ENCODE assay signal across 8 cellular contexts in the genomic region with DNA sequence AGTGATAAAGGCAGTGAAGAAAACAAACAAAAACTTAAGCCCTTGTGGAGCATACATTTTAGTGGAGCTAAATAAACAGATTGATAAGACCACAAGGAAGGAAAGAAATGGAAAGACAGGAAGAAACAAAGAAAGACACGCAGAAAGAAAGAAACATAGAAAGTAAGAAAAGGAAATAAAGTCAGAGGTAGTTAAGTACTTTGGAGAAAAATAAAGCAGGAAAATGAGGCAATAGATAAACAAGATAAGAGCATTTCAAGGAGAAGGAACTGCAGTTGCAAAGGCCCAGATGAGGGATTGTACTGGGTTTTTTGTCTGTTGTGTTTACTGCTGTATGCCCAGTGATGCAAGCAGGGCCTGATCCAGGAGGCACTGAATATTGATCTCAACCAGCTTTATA. TPM values are rescaled to one million over a fixed set of nuclear protein-coding genes. Genes with fewer than 3 reads are reported as not detected.
DNase-seq lines count a peak whose midpoint lies in the region; ATAC-seq and TF ChIP-seq lines count a peak whose summit lies in the region.

No MANE protein-coding gene starts in this region.

- TF ChIP-seq CTCF in HEK293 (tag by site-specific recombination; IDR thresholded peaks at IDR 0.05): no peak
- no peak for TF ChIP-seq CTCF in fibroblast of lung (conservative IDR thresholded peaks at IDR 0.05 in 1 of 2, IDR thresholded peaks at IDR 0.05 in 1 of 2; ENCODE audit: low read depth in 1 of 2, low read length in 2 of 2)

- POLR2A ChIA-PET in HEK293 (lab: Yijun Ruan, JAX): interaction anchor here (1.2 to 2.4 kb wide), 11 partner anchors 11 to 253 kb away, joined by 3 to 29 read pairs (median 9); a partner anchor contains a TSS

- ATAC-seq in esophagus mucosa: no peak

- H3K4me1 ChIP-seq in HEK293 (ENCODE audit: control insufficient read depth, insufficient read depth, low read length) (peaks cover 21% of the 10 kb centered on the region), fibroblast of lung (ENCODE audit: control insufficient read depth, extremely low read depth, insufficient read depth, low read length) (no peaks in the 10 kb centered on the region)

- H3K27ac ChIP-seq in HEK293 (ENCODE audit: extremely low read depth, low read depth, low read length): peak overlapping the region; percentile 85
- peak overlapping the region; percentile 79 for H3K27ac ChIP-seq in SK-N-MC
- no peak overlapping the region for H3K27ac ChIP-seq in fibroblast of lung (ENCODE audit: insufficient read depth, low read length)

- peaks cover 18 to 21% of the 10 kb centered on the region in 2 experiments for H3K36me3 ChIP-seq in HEK293 (ENCODE audit: control insufficient read depth in 2 of 2, insufficient read depth in 1 of 2, low read length in 2 of 2)
- peaks cover 14% of the 10 kb centered on the region; the same call in 1 of the 2 replicates for H3K36me3 ChIP-seq in SK-N-MC (ENCODE audit: insufficient read depth, low read length)
- H3K36me3 ChIP-seq in fibroblast of lung (ENCODE audit: control insufficient read depth, insufficient read depth, low read length): peaks cover 3% of the 10 kb centered on the region

- H3K9me3 ChIP-seq in HEK293 (ENCODE audit: control insufficient read depth, insufficient read depth, low read depth, low read length): peaks cover 3% of the 10 kb centered on the region; the same call in 1 of the 2 replicates
- H3K9me3 ChIP-seq in SK-N-MC (ENCODE audit: low read depth, low read length): no peaks in the 10 kb centered on the region
- H3K9me3 ChIP-seq in fibroblast of lung (ENCODE audit: control insufficient read depth, insufficient read depth, low read depth, low read length): no peaks in the 10 kb centered on the region

- CTCF ChIA-PET in HEK293 (lab: Yijun Ruan, JAX): interaction anchor here (0.6 to 4.0 kb wide), 13 partner anchors 11 to 657 kb away, joined by 3 to 63 read pairs (median 3); a partner anchor contains a TSS

- no peaks in the 10 kb centered on the region for H3K27me3 ChIP-seq in fibroblast of lung (ENCODE audit: control insufficient read depth, insufficient read depth, low read length)

- no peak overlapping the region; the same call in 1 of the 2 replicates for H3K4me3 ChIP-seq in HEK293 (ENCODE audit: low read depth, low read length)
- H3K4me3 ChIP-seq in SK-N-MC: peak overlapping the region; percentile 90
- H3K4me3 ChIP-seq in fibroblast of lung (replicated peaks in 1 of 4; ENCODE audit: control extremely low read depth in 1 of 4, insufficient read depth in 1 of 4, low read depth in 3 of 4, low read length in 4 of 4): peak overlapping the region; percentile 34 to 82 (median 78)
- peak overlapping the region; percentile 92 for H3K4me3 ChIP-seq in skeletal muscle cell (ENCODE audit: low read depth, low read length)

- peak overlapping the region; percentile 89 for H3K4me2 ChIP-seq in fibroblast of lung (ENCODE audit: extremely low read depth, insufficient read depth, low read length)

- no peak overlapping the region for H2AFZ ChIP-seq in fibroblast of lung (ENCODE audit: low read length)

- no peaks in the 10 kb centered on the region for H4K20me1 ChIP-seq in fibroblast of lung (ENCODE audit: control insufficient read depth, extremely low read depth, insufficient read depth, low read length)

- DNase-seq in SK-N-MC (ENCODE audit: low read depth, low spot score) (no peak), fibroblast of lung (ENCODE audit: low read depth in 2 of 2) (no peak), skeletal muscle cell (ENCODE audit: low read depth) (no peak), cerebellum (ENCODE audit: low spot score) (no peak), ureter (ENCODE audit: low spot score) (no peak), DMS153 (lab: John Stamatoyannopoulos, UW) (no peak)

- H3K79me2 ChIP-seq in fibroblast of lung (ENCODE audit: control insufficient read depth, insufficient read depth, low read length): peaks cover 5% of the 10 kb centered on the region

- peak overlapping the region; percentile 86 for H3K9ac ChIP-seq in SK-N-MC (ENCODE audit: insufficient read length)
- H3K9ac ChIP-seq in fibroblast of lung (ENCODE audit: insufficient read depth, low read length): no peak overlapping the region

TF ChIP-seq in HEK293, 187 proteins besides CTCF, POLR2A, EP300 and RAD21 (continues in another document):
- TF ChIP-seq, protein P1, sequence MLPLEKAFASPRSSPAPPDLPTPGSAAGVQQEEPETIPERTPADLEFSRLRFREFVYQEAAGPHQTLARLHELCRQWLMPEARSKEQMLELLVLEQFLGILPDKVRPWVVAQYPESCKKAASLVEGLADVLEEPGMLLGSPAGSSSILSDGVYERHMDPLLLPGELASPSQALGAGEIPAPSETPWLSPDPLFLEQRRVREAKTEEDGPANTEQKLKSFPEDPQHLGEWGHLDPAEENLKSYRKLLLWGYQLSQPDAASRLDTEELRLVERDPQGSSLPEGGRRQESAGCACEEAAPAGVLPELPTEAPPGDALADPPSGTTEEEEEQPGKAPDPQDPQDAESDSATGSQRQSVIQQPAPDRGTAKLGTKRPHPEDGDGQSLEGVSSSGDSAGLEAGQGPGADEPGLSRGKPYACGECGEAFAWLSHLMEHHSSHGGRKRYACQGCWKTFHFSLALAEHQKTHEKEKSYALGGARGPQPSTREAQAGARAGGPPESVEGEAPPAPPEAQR (tag by site-specific recombination; IDR thresholded peaks at IDR 0.05): peak; percentile 62; the same call in 1 of the 2 replicates
- TF ChIP-seq ZBTB17 (tag by site-specific recombination; IDR thresholded peaks at IDR 0.05) (peak; percentile 50; the same call in 1 of the 2 replicates), PRDM1 (tag by site-specific recombination; IDR thresholded peaks at IDR 0.05) (peak; percentile 94)
- TF ChIP-seq, protein P2, sequence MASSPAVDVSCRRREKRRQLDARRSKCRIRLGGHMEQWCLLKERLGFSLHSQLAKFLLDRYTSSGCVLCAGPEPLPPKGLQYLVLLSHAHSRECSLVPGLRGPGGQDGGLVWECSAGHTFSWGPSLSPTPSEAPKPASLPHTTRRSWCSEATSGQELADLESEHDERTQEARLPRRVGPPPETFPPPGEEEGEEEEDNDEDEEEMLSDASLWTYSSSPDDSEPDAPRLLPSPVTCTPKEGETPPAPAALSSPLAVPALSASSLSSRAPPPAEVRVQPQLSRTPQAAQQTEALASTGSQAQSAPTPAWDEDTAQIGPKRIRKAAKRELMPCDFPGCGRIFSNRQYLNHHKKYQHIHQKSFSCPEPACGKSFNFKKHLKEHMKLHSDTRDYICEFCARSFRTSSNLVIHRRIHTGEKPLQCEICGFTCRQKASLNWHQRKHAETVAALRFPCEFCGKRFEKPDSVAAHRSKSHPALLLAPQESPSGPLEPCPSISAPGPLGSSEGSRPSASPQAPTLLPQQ (tag by site-specific recombination; IDR thresholded peaks at IDR 0.05): peak; percentile 25; the same call in 1 of the 2 replicates
- TF ChIP-seq, protein P3, sequence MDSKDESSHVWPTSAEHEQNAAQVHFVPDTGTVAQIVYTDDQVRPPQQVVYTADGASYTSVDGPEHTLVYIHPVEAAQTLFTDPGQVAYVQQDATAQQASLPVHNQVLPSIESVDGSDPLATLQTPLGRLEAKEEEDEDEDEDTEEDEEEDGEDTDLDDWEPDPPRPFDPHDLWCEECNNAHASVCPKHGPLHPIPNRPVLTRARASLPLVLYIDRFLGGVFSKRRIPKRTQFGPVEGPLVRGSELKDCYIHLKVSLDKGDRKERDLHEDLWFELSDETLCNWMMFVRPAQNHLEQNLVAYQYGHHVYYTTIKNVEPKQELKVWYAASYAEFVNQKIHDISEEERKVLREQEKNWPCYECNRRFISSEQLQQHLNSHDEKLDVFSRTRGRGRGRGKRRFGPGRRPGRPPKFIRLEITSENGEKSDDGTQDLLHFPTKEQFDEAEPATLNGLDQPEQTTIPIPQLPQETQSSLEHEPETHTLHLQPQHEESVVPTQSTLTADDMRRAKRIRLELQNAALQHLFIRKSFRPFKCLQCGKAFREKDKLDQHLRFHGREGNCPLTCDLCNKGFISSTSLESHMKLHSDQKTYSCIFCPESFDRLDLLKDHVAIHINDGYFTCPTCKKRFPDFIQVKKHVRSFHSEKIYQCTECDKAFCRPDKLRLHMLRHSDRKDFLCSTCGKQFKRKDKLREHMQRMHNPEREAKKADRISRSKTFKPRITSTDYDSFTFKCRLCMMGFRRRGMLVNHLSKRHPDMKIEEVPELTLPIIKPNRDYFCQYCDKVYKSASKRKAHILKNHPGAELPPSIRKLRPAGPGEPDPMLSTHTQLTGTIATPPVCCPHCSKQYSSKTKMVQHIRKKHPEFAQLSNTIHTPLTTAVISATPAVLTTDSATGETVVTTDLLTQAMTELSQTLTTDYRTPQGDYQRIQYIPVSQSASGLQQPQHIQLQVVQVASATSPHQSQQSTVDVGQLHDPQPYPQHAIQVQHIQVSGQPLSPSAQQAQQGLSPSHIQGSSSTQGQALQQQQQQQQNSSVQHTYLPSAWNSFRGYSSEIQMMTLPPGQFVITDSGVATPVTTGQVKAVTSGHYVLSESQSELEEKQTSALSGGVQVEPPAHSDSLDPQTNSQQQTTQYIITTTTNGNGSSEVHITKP (tag by site-specific recombination; IDR thresholded peaks at IDR 0.05): peak; percentile 44

RNA-seq across cellular contexts. Expression of a gene that starts 1.0 kb away (rescaled TPM):
- total RNA-seq in fibroblast of lung (8.2 and 10.9 TPM in 2 replicates), esophagus mucosa (21.4 TPM), cerebellum (4.0 TPM), ureter (20.0 TPM)
- 8.3 and 9.8 TPM in 2 replicates for polyA plus RNA-seq in fibroblast of lung
- 15.1 and 19.8 TPM in 2 replicates for polyA plus RNA-seq in fibroblast of lung (2012)
- 2.6 and 4.3 TPM in 2 replicates for polyA minus RNA-seq in fibroblast of lung (ENCODE audit: low replicate concordance)

RNA-seq across cellular contexts. Expression of a gene that starts 1.4 kb away (rescaled TPM):
- total RNA-seq in fibroblast of lung (50.8 and 51.7 TPM in 2 replicates), esophagus mucosa (40.3 TPM), cerebellum (56.7 TPM), ureter (31.8 TPM)
- polyA plus RNA-seq in fibroblast of lung: 38.7 and 45.4 TPM in 2 replicates
- 43.4 and 47.9 TPM in 2 replicates for polyA plus RNA-seq in fibroblast of lung (2012)
- 86.2 and 118 TPM in 2 replicates for polyA minus RNA-seq in fibroblast of lung (ENCODE audit: low replicate concordance)

RNA-seq across cellular contexts. Expression of a gene that starts 11.2 kb away (rescaled TPM):
- total RNA-seq in fibroblast of lung (not detected in 2 replicates), esophagus mucosa (1.4 TPM), cerebellum (1.1 TPM), ureter (0.99 TPM)
- 0.06 TPM in 1 of 2 replicates, not detected in the other for polyA plus RNA-seq in fibroblast of lung
- 0.28 TPM in 1 of 2 replicates, not detected in the other for polyA plus RNA-seq in fibroblast of lung (2012)
- polyA minus RNA-seq in fibroblast of lung (ENCODE audit: low replicate concordance): not detected in 2 replicates

RNA-seq across cellular contexts. Expression of a gene that starts 22.7 kb away (rescaled TPM):
- total RNA-seq in fibroblast of lung (2.6 and 3.5 TPM in 2 replicates), esophagus mucosa (7.6 TPM), cerebellum (2.7 TPM), ureter (14.1 TPM)
- polyA plus RNA-seq in fibroblast of lung: 0.59 and 0.86 TPM in 2 replicates
- 1.1 and 1.7 TPM in 2 replicates for polyA plus RNA-seq in fibroblast of lung (2012)
- polyA minus RNA-seq in fibroblast of lung (ENCODE audit: low replicate concordance): 1.6 TPM in 1 of 2 replicates, not detected in the other

RNA-seq across cellular contexts. Expression of a gene that starts 29.7 kb away (rescaled TPM):
- total RNA-seq in fibroblast of lung (5.6 and 10.4 TPM in 2 replicates), esophagus mucosa (24.1 TPM), cerebellum (12.2 TPM), ureter (44.0 TPM)
- polyA plus RNA-seq in fibroblast of lung: 7.2 and 10.1 TPM in 2 replicates
- 13.1 and 17.0 TPM in 2 replicates for polyA plus RNA-seq in fibroblast of lung (2012)
- 17.2 and 19.9 TPM in 2 replicates for polyA minus RNA-seq in fibroblast of lung (ENCODE audit: low replicate concordance)
